ENCODE assay signal across 8 cellular contexts in genomic region chr7:74365320-74366022, GRCh38.
DNase-seq lines count a peak whose midpoint lies in the region; ATAC-seq and TF ChIP-seq lines count a peak whose summit lies in the region.

No MANE protein-coding gene starts in this region.

- no peak overlapping the region for H3K4me3 ChIP-seq in A673 (ENCODE audit: low read depth, low read length, poor library complexity, severe bottlenecking)
- no peak overlapping the region for H3K4me3 ChIP-seq in WERI-Rb-1 (ENCODE audit: low read depth, low read length)
- H3K4me3 ChIP-seq in tibial nerve, result no peak overlapping the region

- H3K27me3 Mint-ChIP-seq in activated naive CD4-positive, alpha-beta T cell treated with anti-CD3 and anti-CD28 coated beads for 36 hours (ENCODE audit: low read depth), result no peaks in the 10 kb centered on the region

- TF ChIP-seq EP300 in tibial nerve (IDR thresholded peaks at IDR 0.05), result no peak

- H3K27ac ChIP-seq in A673 (ENCODE audit: low read depth, low read length, poor library complexity, severe bottlenecking) (no peak overlapping the region), WERI-Rb-1 (no peak overlapping the region), tibial nerve (no peak overlapping the region)

- WGBS in tibial nerve, 2 donors, result 46 to 47% methylated on average over 10 of the region's 10 CpGs

- H3K27ac Mint-ChIP-seq in activated naive CD4-positive, alpha-beta T cell treated with anti-CD3 and anti-CD28 coated beads for 36 hours, result no peak overlapping the region

- ATAC-seq in HG03521 (IDR thresholded peaks at IDR 0.05; ENCODE audit: unreplicated experiment), result no peak

- CTCF ChIA-PET in A673 (lab: Charles Lee), result no interaction called here
- CTCF ChIA-PET in activated naive CD4-positive, alpha-beta T cell treated with anti-CD3 and anti-CD28 coated beads for 36 hours (lab: Charles Lee), result interaction anchor here (1.1 kb wide), 1 partner anchor 12 kb away, joined by 4 read pairs; no protein-coding TSS in a partner anchor

- no peak for TF ChIP-seq POLR2A in tibial nerve (IDR thresholded peaks at IDR 0.05)

- TF ChIP-seq CTCF in A673 (conservative IDR thresholded peaks at IDR 0.05; ENCODE audit: low read depth, low read length) (no peak), WERI-Rb-1 (IDR thresholded peaks at IDR 0.05; ENCODE audit: low read depth, low read length) (no peak), tibial nerve (IDR thresholded peaks at IDR 0.05) (no peak)

- intact Hi-C loops in A673 (cut with micrococcal nuclease; ENCODE audit: unreplicated experiment), result no loop called here
- intact Hi-C loops in activated naive CD4-positive, alpha-beta T cell treated with anti-CD3 and anti-CD28 coated beads for 36 hours (cut with micrococcal nuclease), result no loop called here

- DNase-seq in A673 (ENCODE audit: low spot score) (peak; percentile 94), Kasumi-1 (lab: John Stamatoyannopoulos, UW) (peak; percentile 55 to 57), WERI-Rb-1 (peak; percentile 53), hippocampal formation (lab: John Stamatoyannopoulos, UW) (peak; percentile 67 to 79), tibial nerve (ENCODE audit: low spot score in 2 of 2) (peak; percentile 24 to 42), GDM1 (lab: John Stamatoyannopoulos, UW) (no peak)
- DNase-seq in activated naive CD4-positive, alpha-beta T cell treated with anti-CD3 and anti-CD28 coated beads for 36 hours, result no peak

- H3K27me3 ChIP-seq in A673 (replicated peaks; ENCODE audit: insufficient read depth, low read depth, low read length, poor library complexity) (no peaks in the 10 kb centered on the region), WERI-Rb-1 (ENCODE audit: insufficient read depth, low read depth, severe bottlenecking) (no peaks in the 10 kb centered on the region), tibial nerve (no peaks in the 10 kb centered on the region)

- H3K4me3 Mint-ChIP-seq in activated naive CD4-positive, alpha-beta T cell treated with anti-CD3 and anti-CD28 coated beads for 36 hours, result no peak overlapping the region

- H3K4me1 ChIP-seq in A673 (ENCODE audit: insufficient read depth, low read length, poor library complexity, severe bottlenecking) (no peaks in the 10 kb centered on the region), tibial nerve (peaks cover 0 to 4% (median 0%) of the 10 kb centered on the region in 4 donors)

- H3K9me3 Mint-ChIP-seq in activated naive CD4-positive, alpha-beta T cell treated with anti-CD3 and anti-CD28 coated beads for 36 hours, result no peaks in the 10 kb centered on the region

- H3K36me3 Mint-ChIP-seq in activated naive CD4-positive, alpha-beta T cell treated with anti-CD3 and anti-CD28 coated beads for 36 hours (ENCODE audit: low read depth), result no peaks in the 10 kb centered on the region

- POLR2A ChIA-PET in A673 (lab: Charles Lee; ENCODE audit: low non-redundant PET), result no interaction called here

- H3K36me3 ChIP-seq in A673 (ENCODE audit: insufficient read depth, low read length, poor library complexity, severe bottlenecking), result no peaks in the 10 kb centered on the region
- no peaks in the 10 kb centered on the region for H3K36me3 ChIP-seq in WERI-Rb-1
- peaks cover 0 to 65% (median 0%) of the 10 kb centered on the region in 3 donors for H3K36me3 ChIP-seq in tibial nerve

- H3K4me1 Mint-ChIP-seq in activated naive CD4-positive, alpha-beta T cell treated with anti-CD3 and anti-CD28 coated beads for 36 hours (ENCODE audit: low read depth), result no peaks in the 10 kb centered on the region

- H3K9me3 ChIP-seq in A673 (ENCODE audit: low read depth, low read length, poor library complexity, severe bottlenecking) (no peaks in the 10 kb centered on the region), WERI-Rb-1 (ENCODE audit: severe bottlenecking) (no peaks in the 10 kb centered on the region), tibial nerve (no peaks in the 10 kb centered on the region)

- BruUV-seq in A673 (replicated peaks; lab: Mats Ljungman, UMichigan), result no TSS peak

Comparison
In these comparisons a context has a peak if more than half of its experiments do, and no peak if none do; other contexts are left out.
1. DNase-seq: peak in A673 (single experiment), Kasumi-1 (2 of 2), WERI-Rb-1 (single experiment), hippocampal formation (2 of 2) and tibial nerve (2 of 2); none in GDM1 (single experiment) and activated naive CD4-positive, alpha-beta T cell treated with anti-CD3 and anti-CD28 coated beads for 36 hours (single experiment).